11 cellular contexts compared by ENCODE assay signal in the genomic region with DNA sequence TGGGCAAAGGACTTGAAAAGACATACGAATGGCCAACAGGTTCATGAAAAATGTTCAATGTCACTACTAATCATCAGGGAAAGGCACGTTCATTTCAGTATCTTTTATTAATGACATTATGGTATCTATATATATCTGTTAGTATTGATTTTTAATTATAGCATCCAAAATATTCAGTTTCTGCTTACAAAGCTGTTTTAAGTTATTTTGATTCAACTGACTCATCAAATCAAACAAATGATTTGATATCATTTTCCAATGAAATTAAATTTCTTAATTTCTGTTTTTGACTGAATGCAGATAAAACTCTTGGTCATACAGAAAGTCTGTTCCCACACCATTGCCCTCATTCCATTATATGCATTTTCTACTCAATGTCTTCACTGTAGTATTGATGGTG.
"Had no signal": no experiment of that assay in that cellular context is flagged by ENCODE, and none has a peak within 500 bp of the region (broad histone marks: within the 10 kb centered on the region; RNA-seq: fewer than 3 reads in every experiment).

No MANE protein-coding gene starts in this region.

- FAIRE-seq: H1, H54 had no signal

- H3K9me3 ChIP-seq: HAP-1 had no signal

- ATAC-seq: GM23338, HCT116 had no signal

- H3K4me1 ChIP-seq: HAP-1 had no signal

- H3K27ac ChIP-seq: GM23248 had no signal

- H3K4me2 ChIP-seq: GM23338 had no signal

- H3K4me3 ChIP-seq: GM23248, GM23338, HAP-1 had no signal

- H3K9ac ChIP-seq: GM23248 had no signal

- H2AFZ ChIP-seq: GM23248, GM23338 had no signal

- DNase-seq: GM23248, GOT3, H7, H9, HCEC 1CT, HFFc6 had no signal

- H3K36me3 ChIP-seq: HAP-1 had no signal
